ENCODE assay signal across 8 cellular contexts in genomic region chr9:21182810-21183736, GRCh38. TPM values are rescaled to one million over a fixed set of nuclear protein-coding genes. Genes with fewer than 3 reads are reported as not detected.
DNase-seq lines count a peak whose midpoint lies in the region; ATAC-seq and TF ChIP-seq lines count a peak whose summit lies in the region.
"Not testable (repeated sequence)": the region's sequence is repeated elsewhere in the genome, so short reads cannot be mapped to it uniquely, and the experiment has no call there.

No MANE protein-coding gene starts in this region.

- H3K4me3 ChIP-seq in CD8-positive, alpha-beta T cell (ENCODE audit: low read depth, low read length); ascending aorta; heart left ventricle; osteoblast (ENCODE audit: insufficient read depth, low read length): not testable (repeated sequence)

- DNase-seq in CD8-positive, alpha-beta T cell: peak in 1 of 7 experiments; percentile 12
- DNase-seq in RPMI8226: peak; percentile 17
- DNase-seq in ascending aorta (ENCODE audit: low spot score in 2 of 2); heart left ventricle; osteoblast (ENCODE audit: insufficient read length, low spot score, missing footprints): not testable (repeated sequence)

- not testable (repeated sequence) for H3K4me1 Mint-ChIP-seq in CD8-positive, alpha-beta T cell (ENCODE audit: low read depth)

- not testable (repeated sequence) for H3K36me3 Mint-ChIP-seq in CD8-positive, alpha-beta T cell

- H2AFZ ChIP-seq in osteoblast (ENCODE audit: low read length): not testable (repeated sequence)

- POLR2A ChIA-PET in CD8-positive, alpha-beta T cell (lab: Charles Lee): interaction anchor here (0.6 kb wide), 1 partner anchor 194 kb away, joined by 3 read pairs; no protein-coding TSS in a partner anchor

- not testable (repeated sequence) for H3K4me1 ChIP-seq in CD8-positive, alpha-beta T cell (ENCODE audit: insufficient read depth, low read length); ascending aorta; heart left ventricle; osteoblast (ENCODE audit: insufficient read depth, low read length)

- H3K4me2 ChIP-seq in osteoblast (ENCODE audit: insufficient read depth, low read length): not testable (repeated sequence)

- TF ChIP-seq POLR2A in heart left ventricle (IDR thresholded peaks at IDR 0.05): not testable (repeated sequence)

- H3K27ac ChIP-seq in CD8-positive, alpha-beta T cell (ENCODE audit: low read depth, low read length); ascending aorta; heart left ventricle; osteoblast (ENCODE audit: low read depth, low read length): not testable (repeated sequence)

- H3K4me3 Mint-ChIP-seq in CD8-positive, alpha-beta T cell: not testable (repeated sequence)

- H3K27me3 ChIP-seq in CD8-positive, alpha-beta T cell (ENCODE audit: insufficient read depth, low read length); ascending aorta; heart left ventricle; osteoblast (ENCODE audit: insufficient read depth, low read length): not testable (repeated sequence)

- H3K79me2 ChIP-seq in osteoblast (ENCODE audit: insufficient read depth, low read length): not testable (repeated sequence)

- 35 to 39% (median 39%) methylated on average over 4 of the region's 4 CpGs for WGBS in heart left ventricle, 4 donors

- not testable (repeated sequence) for H3K9me3 Mint-ChIP-seq in CD8-positive, alpha-beta T cell

- H3K27me3 Mint-ChIP-seq in CD8-positive, alpha-beta T cell (ENCODE audit: low read depth): not testable (repeated sequence)

- peak; percentile 44 for TF ChIP-seq CTCF in CD8-positive, alpha-beta T cell (IDR thresholded peaks at IDR 0.05)
- peak in 2 of 3 experiments; percentile 24 to 37 for TF ChIP-seq CTCF in ascending aorta (IDR thresholded peaks at IDR 0.05)
- peak in 8 of 12 donors; percentile 15 to 48 (median 36) for TF ChIP-seq CTCF in heart left ventricle (IDR thresholded peaks at IDR 0.05)
- peak; percentile 62 for TF ChIP-seq CTCF in osteoblast (IDR thresholded peaks at IDR 0.05; ENCODE audit: extremely low read depth, low read depth, low read length)

- CTCF ChIA-PET in CD8-positive, alpha-beta T cell (lab: Charles Lee): interaction anchor here (0.6 to 3.1 kb wide), 32 partner anchors 9 to 1246 kb away, joined by 3 to 29 read pairs (median 4); no protein-coding TSS in a partner anchor

- not testable (repeated sequence) for H3K9me3 ChIP-seq in CD8-positive, alpha-beta T cell (ENCODE audit: low read length); ascending aorta; heart left ventricle; osteoblast (ENCODE audit: low read depth, low read length)

- not testable (repeated sequence) for H3K36me3 ChIP-seq in CD8-positive, alpha-beta T cell (ENCODE audit: insufficient read depth, low read length); ascending aorta; heart left ventricle; osteoblast (ENCODE audit: insufficient read depth, low read length)

- H4K20me1 ChIP-seq in osteoblast (ENCODE audit: insufficient read depth, low read length): not testable (repeated sequence)

- peak; percentile 80 for ATAC-seq in CD8-positive, alpha-beta T cell
- ATAC-seq in GM19023 (IDR thresholded peaks at IDR 0.05; ENCODE audit: unreplicated experiment) (peak; percentile 95), HG02610 (IDR thresholded peaks at IDR 0.05; ENCODE audit: unreplicated experiment) (peak; percentile 96), HG03575 (IDR thresholded peaks at IDR 0.05; ENCODE audit: extremely low read depth, insufficient number of reproducible peaks, low FRiP score, unreplicated experiment) (peak; percentile 91), heart left ventricle (peak in 1 of 4 donors; percentile 71)

- intact Hi-C loops in CD8-positive, alpha-beta T cell (cut with DNase I, micrococcal nuclease): loop anchor here (10.0 kb wide), 2 partner anchors 72 to 132 kb away; no protein-coding TSS in a partner anchor
- intact Hi-C loops in ascending aorta (cut with DNase I): not testable (repeated sequence)
- intact Hi-C loops in heart left ventricle (cut with DNase I): loop anchor here in 1 of 10 donors (10.0 kb wide), 1 partner anchor 602 kb away; no protein-coding TSS in a partner anchor

- not testable (repeated sequence) for H3K27ac Mint-ChIP-seq in CD8-positive, alpha-beta T cell

RNA-seq across cellular contexts. Expression of gene IFNA4, which starts 4.3 kb away (rescaled TPM):
- not detected for total RNA-seq in CD8-positive, alpha-beta T cell
- total RNA-seq in ascending aorta (not detected), heart left ventricle (not detected), osteoblast (not detected in 2 replicates)
- not detected for polyA plus RNA-seq in heart left ventricle

RNA-seq across cellular contexts. Expression of gene IFNA21, which starts 16.6 kb away (rescaled TPM):
- not detected for total RNA-seq in CD8-positive, alpha-beta T cell
- not detected for total RNA-seq in ascending aorta
- not detected for total RNA-seq in heart left ventricle
- polyA plus RNA-seq in heart left ventricle: not detected
- not detected in 2 replicates for total RNA-seq in osteoblast

RNA-seq across cellular contexts. Expression of gene IFNA7, which starts 18.9 kb away (rescaled TPM):
- total RNA-seq in CD8-positive, alpha-beta T cell: not detected
- total RNA-seq in ascending aorta (not detected), heart left ventricle (not detected), osteoblast (not detected in 2 replicates)
- polyA plus RNA-seq in heart left ventricle: not detected

RNA-seq across cellular contexts. Expression of gene IFNA10, which starts 23.9 kb away (rescaled TPM):
- total RNA-seq in CD8-positive, alpha-beta T cell: not detected
- not detected for total RNA-seq in ascending aorta
- not detected for total RNA-seq in heart left ventricle
- polyA plus RNA-seq in heart left ventricle: not detected
- total RNA-seq in osteoblast: not detected in 2 replicates

RNA-seq across cellular contexts. Expression of gene IFNA16, which starts 34.0 kb away (rescaled TPM):
- not detected for total RNA-seq in CD8-positive, alpha-beta T cell
- total RNA-seq in ascending aorta (not detected), heart left ventricle (not detected), osteoblast (not detected in 2 replicates)
- polyA plus RNA-seq in heart left ventricle: not detected
